10 cellular contexts compared by ENCODE assay signal in the genomic region with DNA sequence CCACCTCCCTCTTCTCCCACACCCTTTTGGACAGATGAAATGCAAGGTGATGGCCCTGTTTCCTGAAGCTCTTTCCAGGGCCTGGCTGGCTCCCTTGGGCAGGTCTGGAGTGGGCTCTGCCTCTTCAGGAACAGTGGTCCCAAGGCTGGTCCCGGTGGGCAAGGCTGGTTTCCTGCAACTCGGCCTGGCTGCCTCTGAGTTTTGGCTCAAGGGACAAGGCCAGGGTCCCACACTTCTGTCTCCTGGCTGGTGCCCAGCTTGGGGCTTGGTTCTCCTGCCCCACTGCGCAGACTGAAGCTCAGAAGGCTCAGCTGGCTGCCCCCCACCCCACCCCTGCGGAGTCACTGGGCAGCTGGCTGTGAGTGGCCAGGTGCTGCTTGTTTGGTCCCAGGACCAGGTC. TPM values are rescaled to one million over a fixed set of nuclear protein-coding genes. Genes with fewer than 3 reads are reported as not detected.
DNase-seq lines count a peak whose midpoint lies in the region; ATAC-seq, FAIRE-seq and TF ChIP-seq lines count a peak whose summit lies in the region.
"Had no signal": no experiment of that assay in that cellular context is flagged by ENCODE, and none has a peak within 500 bp of the region (broad histone marks: within the 10 kb centered on the region; RNA-seq: fewer than 3 reads in every experiment).

No MANE protein-coding gene starts in this region.

- H3K36me3 Mint-ChIP-seq in T-helper 2 cell treated with Interferon-gamma antibody and Interleukin-4, amounts not matched to agents 5 μg/mL and 100 μg/mL, for 36 hours (ENCODE audit: low read depth), result peaks cover 11% of the 10 kb centered on the region
- peaks cover 9 to 19% of the 10 kb centered on the region in 2 donors for H3K36me3 Mint-ChIP-seq in activated naive CD4-positive, alpha-beta T cell treated with anti-CD3 and anti-CD28 coated beads, Interleukin-2, amount 50 U/mL, for 72 hours

- no peak for TF ChIP-seq EP300 in suprapubic skin (IDR thresholded peaks at IDR 0.05)

- TF ChIP-seq CTCF in kidney (IDR thresholded peaks at IDR 0.05; ENCODE audit: borderline replicate concordance, extremely low read depth, insufficient read depth) (no peak), suprapubic skin (IDR thresholded peaks at IDR 0.05) (no peak), GM20000 (IDR thresholded peaks at IDR 0.05; ENCODE audit: extremely low read depth, missing control alignments) (no peak)

- peak overlapping the region; percentile 22 to 65 for H3K9ac ChIP-seq in kidney (ENCODE audit: low read length in 2 of 2)

- H3K9me3 Mint-ChIP-seq in T-helper 2 cell treated with Interferon-gamma antibody and Interleukin-4, amounts not matched to agents 5 μg/mL and 100 μg/mL, for 36 hours, result no peaks in the 10 kb centered on the region
- H3K9me3 Mint-ChIP-seq in activated naive CD4-positive, alpha-beta T cell treated with anti-CD3 and anti-CD28 coated beads, Interleukin-2, amount 50 U/mL, for 72 hours, result peaks cover 0 to 1% of the 10 kb centered on the region in 2 donors

- H3K36me3 ChIP-seq in kidney (ENCODE audit: control insufficient read depth in 1 of 2, insufficient read depth in 2 of 2, low read length in 2 of 2), result peaks cover 0 to 5% of the 10 kb centered on the region in 2 donors
- H3K36me3 ChIP-seq in suprapubic skin, result peaks cover 6% of the 10 kb centered on the region

- no peak for DNase-seq in T-helper 2 cell treated with Interferon-gamma antibody and Interleukin-4, amounts not matched to agents 5 μg/mL and 100 μg/mL, for 36 hours (ENCODE audit: low spot score)
- no peak for DNase-seq in T-helper 2 cell
- no peak for DNase-seq in activated naive CD4-positive, alpha-beta T cell treated with anti-CD3 and anti-CD28 coated beads, Interleukin-2, amount 50 U/mL, for 72 hours (ENCODE audit: low spot score in 2 of 2)
- peak; percentile 71 for DNase-seq in kidney
- DNase-seq in suprapubic skin (ENCODE audit: low spot score in 2 of 2), result peak in 1 of 2 donors; percentile 63
- no peak for DNase-seq in GOT3 (lab: John Stamatoyannopoulos, UW)
- no peak for DNase-seq in GM20000 (ENCODE audit: low spot score)
- no peak for DNase-seq in activated CD4-positive, alpha-beta T cell treated with anti-CD3 and anti-CD28 coated beads, Interleukin-2, amount 50 U/mL, for 48 hours
- DNase-seq: ACHN, SJCRH30 had no signal

- H3K27me3 ChIP-seq in suprapubic skin, result no peaks in the 10 kb centered on the region
- H3K27me3 ChIP-seq: SJCRH30 had no signal

- peak overlapping the region in 1 of 2 donors; percentile 49 for H3K4me3 ChIP-seq in kidney (ENCODE audit: low read length in 2 of 2)
- H3K4me3 ChIP-seq in suprapubic skin, result peak overlapping the region; percentile 96

- WGBS in suprapubic skin, result 91% methylated on average over 4 of the region's 4 CpGs

- H3K27ac ChIP-seq in kidney (ENCODE audit: low read depth in 2 of 2, low read length in 2 of 2) (no peak overlapping the region), suprapubic skin (no peak overlapping the region)
- H3K27ac ChIP-seq: SJCRH30 had no signal

- no peaks in the 10 kb centered on the region for H3K9me3 ChIP-seq in kidney (ENCODE audit: control insufficient read depth in 1 of 2, low read length in 2 of 2)
- H3K9me3 ChIP-seq in suprapubic skin, result no peaks in the 10 kb centered on the region
- H3K9me3 ChIP-seq: SJCRH30 had no signal

- TF ChIP-seq POLR2A in suprapubic skin (IDR thresholded peaks at IDR 0.05), result no peak

- intact Hi-C loops in kidney (cut with DNase I), result no loop called here

- H3K4me1 Mint-ChIP-seq in T-helper 2 cell treated with Interferon-gamma antibody and Interleukin-4, amounts not matched to agents 5 μg/mL and 100 μg/mL, for 36 hours (ENCODE audit: low read depth), result peaks cover 19% of the 10 kb centered on the region

- peaks cover 4% of the 10 kb centered on the region for H3K27me3 Mint-ChIP-seq in T-helper 2 cell treated with Interferon-gamma antibody and Interleukin-4, amounts not matched to agents 5 μg/mL and 100 μg/mL, for 36 hours (ENCODE audit: low read depth)

- no peak for FAIRE-seq in kidney (lab: Jason Lieb, UNC)

- no peak overlapping the region for H3K27ac Mint-ChIP-seq in T-helper 2 cell treated with Interferon-gamma antibody and Interleukin-4, amounts not matched to agents 5 μg/mL and 100 μg/mL, for 36 hours
- peak overlapping the region; percentile 50 to 64 for H3K27ac Mint-ChIP-seq in activated naive CD4-positive, alpha-beta T cell treated with anti-CD3 and anti-CD28 coated beads, Interleukin-2, amount 50 U/mL, for 72 hours

- peak overlapping the region; percentile 90 for H3K4me3 Mint-ChIP-seq in T-helper 2 cell treated with Interferon-gamma antibody and Interleukin-4, amounts not matched to agents 5 μg/mL and 100 μg/mL, for 36 hours

- H3K4me1 ChIP-seq in kidney (ENCODE audit: control insufficient read depth in 1 of 2, insufficient read depth in 1 of 2, low read depth in 1 of 2, low read length in 2 of 2), result peaks cover 0 to 36% of the 10 kb centered on the region in 2 donors
- peaks cover 67% of the 10 kb centered on the region for H3K4me1 ChIP-seq in suprapubic skin

- ATAC-seq in activated naive CD4-positive, alpha-beta T cell treated with anti-CD3 and anti-CD28 coated beads, Interleukin-2, amount 50 U/mL, for 72 hours, result no peak

RNA-seq across cellular contexts. Expression of a gene that starts 3.8 kb away (rescaled TPM):
- 1,000 to 10,000 TPM; 6,062 to 6,573 TPM for total RNA-seq in activated naive CD4-positive, alpha-beta T cell treated with anti-CD3 and anti-CD28 coated beads, Interleukin-2, amount 50 U/mL, for 72 hours
- total RNA-seq in kidney (2,632 TPM), suprapubic skin (1,000 to 10,000 TPM; 2,659 to 6,485 (median 4,163) TPM)
- 1,350 TPM for polyA plus RNA-seq in kidney (ENCODE audit: insufficient read depth, low read depth, low replicate concordance)

RNA-seq across cellular contexts. Expression of a gene that starts 11.7 kb away (rescaled TPM):
- total RNA-seq in activated naive CD4-positive, alpha-beta T cell treated with anti-CD3 and anti-CD28 coated beads, Interleukin-2, amount 50 U/mL, for 72 hours, result under 1 TPM; 0.30 to 0.86 TPM
- total RNA-seq in kidney, result 3.8 TPM
- 0.26 TPM for polyA plus RNA-seq in kidney (ENCODE audit: insufficient read depth, low read depth, low replicate concordance)
- total RNA-seq in suprapubic skin, result 1 to 10 TPM in 3 of 4 donors, under 1 TPM in 1; 0.52 to 4.7 (median 3.3) TPM

RNA-seq across cellular contexts. Expression of a gene that starts 35.7 kb away (rescaled TPM):
- total RNA-seq in activated naive CD4-positive, alpha-beta T cell treated with anti-CD3 and anti-CD28 coated beads, Interleukin-2, amount 50 U/mL, for 72 hours, result 10 to 100 TPM; 19.8 to 37.9 TPM
- total RNA-seq in kidney (28.6 TPM), suprapubic skin (10 to 100 TPM; 33.0 to 44.2 (median 37.7) TPM)
- polyA plus RNA-seq in kidney (ENCODE audit: insufficient read depth, low read depth, low replicate concordance), result 13.2 TPM
